24 cellular contexts compared by ENCODE assay signal in the genomic region with DNA sequence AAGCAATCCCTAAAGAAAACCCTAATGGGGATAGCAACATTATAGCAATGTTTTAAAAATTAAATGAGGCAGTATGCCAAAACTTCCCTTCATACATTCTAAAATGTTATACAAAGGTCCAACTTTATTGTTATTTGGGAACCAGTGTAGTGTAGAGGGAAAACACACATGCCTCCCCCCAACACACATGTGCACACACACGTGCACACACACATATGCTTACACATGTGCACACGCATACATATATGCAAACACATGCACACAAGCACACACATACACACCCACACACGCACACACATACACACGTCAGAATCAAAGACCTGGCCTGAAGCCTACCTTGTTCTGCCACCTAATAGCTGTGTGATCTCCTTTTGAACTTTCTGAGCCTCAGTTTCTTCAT.
A peak's percentile ranks its signal among the peaks of the same experiment; 100 is the strongest.
DNase-seq lines count a peak whose midpoint lies in the region; FAIRE-seq and TF ChIP-seq lines count a peak whose summit lies in the region.
"Had no signal": no experiment of that assay in that cellular context is flagged by ENCODE, and none has a peak within 500 bp of the region (broad histone marks: within the 10 kb centered on the region; RNA-seq: fewer than 3 reads in every experiment).

No MANE protein-coding gene starts in this region.

- TF ChIP-seq CTCF in bronchial epithelial cell (IDR thresholded peaks at IDR 0.05; ENCODE audit: insufficient read depth, low read length, severe bottlenecking) = no peak
- no peak for TF ChIP-seq CTCF in esophagus muscularis mucosa (IDR thresholded peaks at IDR 0.05)
- no peak for TF ChIP-seq CTCF in sigmoid colon (IDR thresholded peaks at IDR 0.05)

- no peak for TF ChIP-seq POLR2A in esophagus muscularis mucosa (IDR thresholded peaks at IDR 0.05; ENCODE audit: low read depth)
- no peak for TF ChIP-seq POLR2A in GM12892 (IDR thresholded peaks at IDR 0.05; ENCODE audit: low read depth, low read length)
- TF ChIP-seq POLR2A in sigmoid colon (IDR thresholded peaks at IDR 0.05) = no peak

- H3K27ac ChIP-seq in esophagus muscularis mucosa (replicated peaks in 1 of 4) (no peak overlapping the region), sigmoid colon (no peak overlapping the region)
- H3K27ac ChIP-seq: BLaER1 had no signal

- H3K4me1 ChIP-seq in esophagus muscularis mucosa = no peaks in the 10 kb centered on the region
- no peaks in the 10 kb centered on the region for H3K4me1 ChIP-seq in sigmoid colon
- H3K4me1 ChIP-seq: BE2C, BLaER1 had no signal

- TF ChIP-seq EP300 in esophagus muscularis mucosa (IDR thresholded peaks at IDR 0.05) (no peak), sigmoid colon (IDR thresholded peaks at IDR 0.05) (no peak)

- H3K36me3 ChIP-seq in bronchial epithelial cell (ENCODE audit: control insufficient read depth, insufficient read depth, low read length) = no peaks in the 10 kb centered on the region
- no peaks in the 10 kb centered on the region for H3K36me3 ChIP-seq in esophagus muscularis mucosa
- H3K36me3 ChIP-seq in sigmoid colon = no peaks in the 10 kb centered on the region
- H3K36me3 ChIP-seq: BE2C, BLaER1 had no signal

- peak; percentile 18 for FAIRE-seq in bronchial epithelial cell (lab: Jason Lieb, UNC)
- peak; percentile 74 for FAIRE-seq in urothelium cell line (lab: Jason Lieb, UNC)
- no peak for FAIRE-seq in GM12892 (lab: Jason Lieb, UNC)
- FAIRE-seq: A204.1, GM12878, GM19239 had no signal

- H3K4me3 ChIP-seq in bronchial epithelial cell (ENCODE audit: low read depth, low read length) = no peak overlapping the region
- no peak overlapping the region for H3K4me3 ChIP-seq in esophagus muscularis mucosa
- H3K4me3 ChIP-seq in sigmoid colon = no peak overlapping the region
- H3K4me3 ChIP-seq: BLaER1, GM12878 had no signal

- intact Hi-C loops in esophagus muscularis mucosa (cut with DNase I) = no loop called here
- intact Hi-C loops in sigmoid colon (cut with DNase I) = no loop called here

- H3K9me3 ChIP-seq in esophagus muscularis mucosa (no peaks in the 10 kb centered on the region), sigmoid colon (no peaks in the 10 kb centered on the region)
- H3K9me3 ChIP-seq: BE2C, BLaER1 had no signal

- 78% methylated on average over 4 of the region's 4 CpGs for WGBS in esophagus muscularis mucosa
- WGBS in sigmoid colon, 2 donors = 80 to 83% methylated on average over 4 of the region's 4 CpGs

- peaks cover 4% of the 10 kb centered on the region for H3K27me3 ChIP-seq in bronchial epithelial cell (ENCODE audit: control insufficient read depth, insufficient read depth, low read length)
- peaks cover 0 to 11% (median 0%) of the 10 kb centered on the region in 4 donors for H3K27me3 ChIP-seq in esophagus muscularis mucosa
- H3K27me3 ChIP-seq in sigmoid colon = no peaks in the 10 kb centered on the region
- H3K27me3 ChIP-seq: BE2C, BLaER1 had no signal

- DNase-seq in bronchial epithelial cell (ENCODE audit: low read depth) (no peak), esophagus muscularis mucosa (ENCODE audit: extremely low spot score) (peak; percentile 31), urothelium cell line (ENCODE audit: low spot score) (no peak), GM12892 (ENCODE audit: insufficient read length) (no peak), sigmoid colon (no peak)
- DNase-seq: 8988T; ACHN; BE2C; C1 segment of cervical spinal cord; CD4-positive, alpha-beta memory T cell; CD4-positive, CD25-positive, alpha-beta regulatory T cell; CD8-positive, alpha-beta memory T cell; COR-L47; DMS 273 treated with DMSO at 0.1 percent for 48 hours; DMS153; DMS53; DMS79; DND-41; EL; GDM1 had no signal
